ENCODE assay signal across 1 cellular context in the genomic region with DNA sequence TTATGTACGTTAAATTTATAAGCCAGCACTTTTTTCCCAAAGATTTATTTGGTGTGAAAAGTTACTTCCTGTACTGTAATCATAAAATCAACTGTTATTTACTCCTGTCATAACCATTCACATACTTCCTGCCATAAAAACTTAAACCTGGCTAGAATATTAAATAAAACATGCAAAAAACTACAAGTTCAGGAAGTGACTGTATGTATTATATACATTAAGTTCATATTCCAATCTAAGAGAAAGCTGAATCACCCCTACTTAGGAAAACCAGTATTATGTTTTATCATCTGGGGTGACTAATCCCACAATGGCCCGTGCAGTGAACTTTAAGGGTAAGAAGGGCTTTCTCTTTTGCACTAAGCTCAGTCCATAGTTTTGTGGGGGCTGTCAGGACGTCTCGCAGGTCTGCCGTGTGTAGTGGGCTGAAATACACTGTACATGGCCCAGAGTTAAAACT.
TF ChIP-seq lines count a peak whose summit lies in the region.

No MANE protein-coding gene starts in this region.

TF ChIP-seq in K562, 482 proteins besides CTCF, POLR2A, EP300 and RAD21 (continued from another document):
- TF ChIP-seq MAFG (tag; conservative IDR thresholded peaks at IDR 0.05) = peak; percentile 46; the same call in 1 of the 2 replicates
- no peak for TF ChIP-seq ZNF655 (CRISPR knock-in tag; IDR thresholded peaks at IDR 0.05)
- no peak for TF ChIP-seq DNMT1 (IDR thresholded peaks at IDR 0.05)
- TF ChIP-seq, protein P1, sequence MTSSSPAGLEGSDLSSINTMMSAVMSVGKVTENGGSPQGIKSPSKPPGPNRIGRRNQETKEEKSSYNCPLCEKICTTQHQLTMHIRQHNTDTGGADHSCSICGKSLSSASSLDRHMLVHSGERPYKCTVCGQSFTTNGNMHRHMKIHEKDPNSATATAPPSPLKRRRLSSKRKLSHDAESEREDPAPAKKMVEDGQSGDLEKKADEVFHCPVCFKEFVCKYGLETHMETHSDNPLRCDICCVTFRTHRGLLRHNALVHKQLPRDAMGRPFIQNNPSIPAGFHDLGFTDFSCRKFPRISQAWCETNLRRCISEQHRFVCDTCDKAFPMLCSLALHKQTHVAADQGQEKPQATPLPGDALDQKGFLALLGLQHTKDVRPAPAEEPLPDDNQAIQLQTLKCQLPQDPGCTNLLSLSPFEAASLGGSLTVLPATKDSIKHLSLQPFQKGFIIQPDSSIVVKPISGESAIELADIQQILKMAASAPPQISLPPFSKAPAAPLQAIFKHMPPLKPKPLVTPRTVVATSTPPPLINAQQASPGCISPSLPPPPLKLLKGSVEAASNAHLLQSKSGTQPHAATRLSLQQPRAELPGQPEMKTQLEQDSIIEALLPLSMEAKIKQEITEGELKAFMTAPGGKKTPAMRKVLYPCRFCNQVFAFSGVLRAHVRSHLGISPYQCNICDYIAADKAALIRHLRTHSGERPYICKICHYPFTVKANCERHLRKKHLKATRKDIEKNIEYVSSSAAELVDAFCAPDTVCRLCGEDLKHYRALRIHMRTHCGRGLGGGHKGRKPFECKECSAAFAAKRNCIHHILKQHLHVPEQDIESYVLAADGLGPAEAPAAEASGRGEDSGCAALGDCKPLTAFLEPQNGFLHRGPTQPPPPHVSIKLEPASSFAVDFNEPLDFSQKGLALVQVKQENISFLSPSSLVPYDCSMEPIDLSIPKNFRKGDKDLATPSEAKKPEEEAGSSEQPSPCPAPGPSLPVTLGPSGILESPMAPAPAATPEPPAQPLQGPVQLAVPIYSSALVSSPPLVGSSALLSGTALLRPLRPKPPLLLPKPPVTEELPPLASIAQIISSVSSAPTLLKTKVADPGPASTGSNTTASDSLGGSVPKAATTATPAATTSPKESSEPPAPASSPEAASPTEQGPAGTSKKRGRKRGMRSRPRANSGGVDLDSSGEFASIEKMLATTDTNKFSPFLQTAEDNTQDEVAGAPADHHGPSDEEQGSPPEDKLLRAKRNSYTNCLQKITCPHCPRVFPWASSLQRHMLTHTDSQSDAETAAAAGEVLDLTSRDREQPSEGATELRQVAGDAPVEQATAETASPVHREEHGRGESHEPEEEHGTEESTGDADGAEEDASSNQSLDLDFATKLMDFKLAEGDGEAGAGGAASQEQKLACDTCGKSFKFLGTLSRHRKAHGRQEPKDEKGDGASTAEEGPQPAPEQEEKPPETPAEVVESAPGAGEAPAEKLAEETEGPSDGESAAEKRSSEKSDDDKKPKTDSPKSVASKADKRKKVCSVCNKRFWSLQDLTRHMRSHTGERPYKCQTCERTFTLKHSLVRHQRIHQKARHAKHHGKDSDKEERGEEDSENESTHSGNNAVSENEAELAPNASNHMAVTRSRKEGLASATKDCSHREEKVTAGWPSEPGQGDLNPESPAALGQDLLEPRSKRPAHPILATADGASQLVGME (CRISPR knock-in tag; IDR thresholded peaks at IDR 0.05) = no peak
- TF ChIP-seq C11orf30 (IDR thresholded peaks at IDR 0.05; ENCODE audit: low read depth) = peak; percentile 71
- TF ChIP-seq L3MBTL2 (IDR thresholded peaks at IDR 0.05) = no peak
- TF ChIP-seq E2F3 (CRISPR knock-in tag; IDR thresholded peaks at IDR 0.05) = no peak
- TF ChIP-seq SLC30A9 (CRISPR knock-in tag; IDR thresholded peaks at IDR 0.05) = no peak
- TF ChIP-seq DPF2 (IDR thresholded peaks at IDR 0.05) = peak; percentile 74
- no peak for TF ChIP-seq SIN3B (IDR thresholded peaks at IDR 0.05; ENCODE audit: low read depth)
- peak; percentile 36; the same call in 1 of the 2 replicates for TF ChIP-seq GABPA (tag; conservative IDR thresholded peaks at IDR 0.05; ENCODE audit: low read depth)
- no peak for TF ChIP-seq CREB3 (tag; conservative IDR thresholded peaks at IDR 0.05; ENCODE audit: low read depth)
- no peak for TF ChIP-seq XRCC4 (IDR thresholded peaks at IDR 0.05; ENCODE audit: extremely low read depth, insufficient read depth, insufficient read length)
- TF ChIP-seq E2F5 (CRISPR knock-in tag; IDR thresholded peaks at IDR 0.05) = no peak
- TF ChIP-seq, protein P2, sequence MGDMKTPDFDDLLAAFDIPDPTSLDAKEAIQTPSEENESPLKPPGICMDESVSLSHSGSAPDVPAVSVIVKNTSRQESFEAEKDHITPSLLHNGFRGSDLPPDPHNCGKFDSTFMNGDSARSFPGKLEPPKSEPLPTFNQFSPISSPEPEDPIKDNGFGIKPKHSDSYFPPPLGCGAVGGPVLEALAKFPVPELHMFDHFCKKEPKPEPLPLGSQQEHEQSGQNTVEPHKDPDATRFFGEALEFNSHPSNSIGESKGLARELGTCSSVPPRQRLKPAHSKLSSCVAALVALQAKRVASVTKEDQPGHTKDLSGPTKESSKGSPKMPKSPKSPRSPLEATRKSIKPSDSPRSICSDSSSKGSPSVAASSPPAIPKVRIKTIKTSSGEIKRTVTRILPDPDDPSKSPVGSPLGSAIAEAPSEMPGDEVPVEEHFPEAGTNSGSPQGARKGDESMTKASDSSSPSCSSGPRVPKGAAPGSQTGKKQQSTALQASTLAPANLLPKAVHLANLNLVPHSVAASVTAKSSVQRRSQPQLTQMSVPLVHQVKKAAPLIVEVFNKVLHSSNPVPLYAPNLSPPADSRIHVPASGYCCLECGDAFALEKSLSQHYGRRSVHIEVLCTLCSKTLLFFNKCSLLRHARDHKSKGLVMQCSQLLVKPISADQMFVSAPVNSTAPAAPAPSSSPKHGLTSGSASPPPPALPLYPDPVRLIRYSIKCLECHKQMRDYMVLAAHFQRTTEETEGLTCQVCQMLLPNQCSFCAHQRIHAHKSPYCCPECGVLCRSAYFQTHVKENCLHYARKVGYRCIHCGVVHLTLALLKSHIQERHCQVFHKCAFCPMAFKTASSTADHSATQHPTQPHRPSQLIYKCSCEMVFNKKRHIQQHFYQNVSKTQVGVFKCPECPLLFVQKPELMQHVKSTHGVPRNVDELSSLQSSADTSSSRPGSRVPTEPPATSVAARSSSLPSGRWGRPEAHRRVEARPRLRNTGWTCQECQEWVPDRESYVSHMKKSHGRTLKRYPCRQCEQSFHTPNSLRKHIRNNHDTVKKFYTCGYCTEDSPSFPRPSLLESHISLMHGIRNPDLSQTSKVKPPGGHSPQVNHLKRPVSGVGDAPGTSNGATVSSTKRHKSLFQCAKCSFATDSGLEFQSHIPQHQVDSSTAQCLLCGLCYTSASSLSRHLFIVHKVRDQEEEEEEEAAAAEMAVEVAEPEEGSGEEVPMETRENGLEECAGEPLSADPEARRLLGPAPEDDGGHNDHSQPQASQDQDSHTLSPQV (IDR thresholded peaks at IDR 0.05) = peak; percentile 48; the same call in 1 of the 2 replicates
- no peak for TF ChIP-seq GTF2A2 (tag; IDR thresholded peaks at IDR 0.05)
- TF ChIP-seq NFE2 (IDR thresholded peaks at IDR 0.05; ENCODE audit: low read depth) = peak; percentile 83
- TF ChIP-seq, protein P3, sequence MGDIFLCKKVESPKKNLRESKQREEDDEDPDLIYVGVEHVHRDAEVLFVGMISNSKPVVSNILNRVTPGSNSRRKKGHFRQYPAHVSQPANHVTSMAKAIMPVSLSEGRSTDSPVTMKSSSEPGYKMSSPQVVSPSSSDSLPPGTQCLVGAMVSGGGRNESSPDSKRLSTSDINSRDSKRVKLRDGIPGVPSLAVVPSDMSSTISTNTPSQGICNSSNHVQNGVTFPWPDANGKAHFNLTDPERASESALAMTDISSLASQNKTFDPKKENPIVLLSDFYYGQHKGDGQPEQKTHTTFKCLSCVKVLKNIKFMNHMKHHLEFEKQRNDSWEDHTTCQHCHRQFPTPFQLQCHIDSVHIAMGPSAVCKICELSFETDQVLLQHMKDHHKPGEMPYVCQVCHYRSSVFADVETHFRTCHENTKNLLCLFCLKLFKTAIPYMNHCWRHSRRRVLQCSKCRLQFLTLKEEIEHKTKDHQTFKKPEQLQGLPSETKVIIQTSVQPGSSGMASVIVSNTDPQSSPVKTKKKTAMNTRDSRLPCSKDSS (IDR thresholded peaks at IDR 0.05; ENCODE audit: low read depth, partially characterized antibody) = no peak
- TF ChIP-seq, protein P4, sequence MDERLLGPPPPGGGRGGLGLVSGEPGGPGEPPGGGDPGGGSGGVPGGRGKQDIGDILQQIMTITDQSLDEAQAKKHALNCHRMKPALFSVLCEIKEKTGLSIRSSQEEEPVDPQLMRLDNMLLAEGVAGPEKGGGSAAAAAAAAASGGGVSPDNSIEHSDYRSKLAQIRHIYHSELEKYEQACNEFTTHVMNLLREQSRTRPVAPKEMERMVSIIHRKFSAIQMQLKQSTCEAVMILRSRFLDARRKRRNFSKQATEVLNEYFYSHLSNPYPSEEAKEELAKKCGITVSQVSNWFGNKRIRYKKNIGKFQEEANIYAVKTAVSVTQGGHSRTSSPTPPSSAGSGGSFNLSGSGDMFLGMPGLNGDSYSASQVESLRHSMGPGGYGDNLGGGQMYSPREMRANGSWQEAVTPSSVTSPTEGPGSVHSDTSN (CRISPR knock-in tag; IDR thresholded peaks at IDR 0.05; ENCODE audit: low read depth) = no peak
- TF ChIP-seq, protein P4 (tag; conservative IDR thresholded peaks at IDR 0.05; ENCODE audit: low read depth) = peak; percentile 59
- no peak for TF ChIP-seq ZNF830 (CRISPR knock-in tag; IDR thresholded peaks at IDR 0.05)
